Comparison of ENCODE assay signal across 13 cellular contexts in genomic region chr17:80105762-80106161, GRCh38. TPM values are rescaled to one million over a fixed set of nuclear protein-coding genes. Genes with fewer than 3 reads are reported as not detected.
DNase-seq lines count a peak whose midpoint lies in the region; ATAC-seq and TF ChIP-seq lines count a peak whose summit lies in the region.
"Had no signal": no experiment of that assay in that cellular context is flagged by ENCODE, and none has a peak within 500 bp of the region (broad histone marks: within the 10 kb centered on the region; RNA-seq: fewer than 3 reads in every experiment).

No MANE protein-coding gene starts in this region.

- H3K27ac Mint-ChIP-seq in activated CD8-positive, alpha-beta T cell treated with anti-CD3 and anti-CD28 coated beads for 36 hours = no peak overlapping the region
- H3K27ac Mint-ChIP-seq: activated T-helper 17 cell treated with anti-CD3 and anti-CD28 coated beads, Interleukin-2, amount 50 U/mL, for 72 hours had no signal

- no peaks in the 10 kb centered on the region for H3K27me3 ChIP-seq in BE2C

- TF ChIP-seq CTCF in fibroblast of villous mesenchyme (IDR thresholded peaks at IDR 0.05; ENCODE audit: insufficient read depth, low read depth, low read length) = no peak
- TF ChIP-seq CTCF in activated CD8-positive, alpha-beta T cell treated with anti-CD3 and anti-CD28 coated beads for 36 hours (IDR thresholded peaks at IDR 0.05) = no peak
- no peak for TF ChIP-seq CTCF in BE2C (IDR thresholded peaks at IDR 0.05; ENCODE audit: low read depth, low read length)

- H3K4me1 Mint-ChIP-seq in activated CD8-positive, alpha-beta T cell treated with anti-CD3 and anti-CD28 coated beads for 36 hours (ENCODE audit: low read depth) = peaks cover 15% of the 10 kb centered on the region

- POLR2A ChIA-PET in activated CD8-positive, alpha-beta T cell treated with anti-CD3 and anti-CD28 coated beads for 36 hours (lab: Charles Lee) = interaction anchor here (0.8 kb wide), 1 partner anchor 12 kb away, joined by 3 read pairs; no protein-coding TSS in a partner anchor

- H3K4me3 Mint-ChIP-seq in activated CD8-positive, alpha-beta T cell treated with anti-CD3 and anti-CD28 coated beads for 36 hours = no peak overlapping the region
- H3K4me3 Mint-ChIP-seq: activated T-helper 17 cell treated with anti-CD3 and anti-CD28 coated beads, Interleukin-2, amount 50 U/mL, for 72 hours had no signal

- H3K4me3 ChIP-seq in fibroblast of villous mesenchyme (ENCODE audit: low read depth, low read length) (no peak overlapping the region), BE2C (ENCODE audit: low read depth, low read length) (no peak overlapping the region)

- DNase-seq in NCI-H1436 (lab: John Stamatoyannopoulos, UW) (peak; percentile 38), NCI-H1436 treated with DMSO at 0.1 percent for 48 hours (lab: John Stamatoyannopoulos, UW) (no peak), NCI-H345 treated with DMSO at 0.1 percent for 48 hours (lab: John Stamatoyannopoulos, UW; ENCODE audit: unreplicated experiment) (peak; percentile 83), fibroblast of villous mesenchyme (ENCODE audit: low read depth) (peak; percentile 33), retina (peak; percentile 54), 8988T (no peak), BE2C (no peak)
- DNase-seq in activated CD8-positive, alpha-beta T cell treated with anti-CD3 and anti-CD28 coated beads for 36 hours = no peak
- DNase-seq: ACHN; central memory CD4-positive, alpha-beta T cell; GDM1 had no signal

- H3K27me3 Mint-ChIP-seq in activated CD8-positive, alpha-beta T cell treated with anti-CD3 and anti-CD28 coated beads for 36 hours = no peaks in the 10 kb centered on the region
- H3K27me3 Mint-ChIP-seq: activated T-helper 17 cell treated with anti-CD3 and anti-CD28 coated beads, Interleukin-2, amount 50 U/mL, for 72 hours had no signal

- no peaks in the 10 kb centered on the region for H3K9me3 Mint-ChIP-seq in activated CD8-positive, alpha-beta T cell treated with anti-CD3 and anti-CD28 coated beads for 36 hours
- H3K9me3 Mint-ChIP-seq: activated T-helper 17 cell treated with anti-CD3 and anti-CD28 coated beads, Interleukin-2, amount 50 U/mL, for 72 hours had no signal

- H3K4me1 ChIP-seq in BE2C = peaks cover 7% of the 10 kb centered on the region

- H3K36me3 Mint-ChIP-seq in activated CD8-positive, alpha-beta T cell treated with anti-CD3 and anti-CD28 coated beads for 36 hours (ENCODE audit: low read depth) = peaks cover 2% of the 10 kb centered on the region

- CTCF ChIA-PET in activated CD8-positive, alpha-beta T cell treated with anti-CD3 and anti-CD28 coated beads for 36 hours (lab: Charles Lee) = interaction anchor here (0.9 to 1.1 kb wide), 2 partner anchors 13 to 97 kb away, joined by 3 read pairs; no protein-coding TSS in a partner anchor

- H3K36me3 ChIP-seq in BE2C = no peaks in the 10 kb centered on the region

- no peaks in the 10 kb centered on the region for H3K9me3 ChIP-seq in BE2C

- no peak for ATAC-seq in activated CD8-positive, alpha-beta T cell treated with anti-CD3 and anti-CD28 coated beads for 36 hours
- ATAC-seq: activated CD4-positive, CD25-positive, alpha-beta regulatory T cell treated with anti-CD3 and anti-CD28 coated beads, Interleukin-2, amount 50 U/mL, for 24 hours; activated T-helper 17 cell treated with anti-CD3 and anti-CD28 coated beads, Interleukin-2, amount 50 U/mL, for 72 hours had no signal

- intact Hi-C loops in activated CD8-positive, alpha-beta T cell treated with anti-CD3 and anti-CD28 coated beads for 36 hours (cut with micrococcal nuclease) = no loop called here

RNA-seq across cellular contexts. Expression of gene GAA, which starts 4.4 kb away (rescaled TPM):
- total RNA-seq in fibroblast of villous mesenchyme = 15.1 and 24.5 TPM in 2 replicates
- 10 to 100 TPM; 42.6 to 46.2 TPM for total RNA-seq in activated CD8-positive, alpha-beta T cell treated with anti-CD3 and anti-CD28 coated beads for 36 hours
- 47.0 TPM for polyA plus RNA-seq in BE2C (2012; ENCODE audit: insufficient read depth, insufficient read length, low read depth)

RNA-seq across cellular contexts. Expression of gene EIF4A3, which starts 41.2 kb away (rescaled TPM):
- 73.8 and 84.6 TPM in 2 replicates for total RNA-seq in fibroblast of villous mesenchyme
- total RNA-seq in activated CD8-positive, alpha-beta T cell treated with anti-CD3 and anti-CD28 coated beads for 36 hours = 100 to 1,000 TPM; 178 to 183 TPM
- polyA plus RNA-seq in BE2C (2012; ENCODE audit: insufficient read depth, insufficient read length, low read depth) = 304 TPM

Comparison
In these comparisons a context has a peak if more than half of its experiments do, and no peak if none do; other contexts are left out.
1. DNase-seq: peak in NCI-H1436 (single experiment), NCI-H345 treated with DMSO at 0.1 percent for 48 hours (single experiment), fibroblast of villous mesenchyme (single experiment) and retina (single experiment); none in NCI-H1436 treated with DMSO at 0.1 percent for 48 hours (single experiment), 8988T (single experiment), activated CD8-positive, alpha-beta T cell treated with anti-CD3 and anti-CD28 coated beads for 36 hours (single experiment) and BE2C (single experiment).